1 cellular context compared by ENCODE assay signal in genomic region chr17:70190959-70191805, GRCh38.
A peak's percentile ranks its signal among the peaks of the same experiment; 100 is the strongest.
TF ChIP-seq lines count a peak whose summit lies in the region.

No MANE protein-coding gene starts in this region.

TF ChIP-seq in HEK293, 187 proteins besides CTCF, POLR2A, EP300 and RAD21 (continued from another document):
- 0 out of 2 replicates have a peak, but pooled peaks have one; percentile 43 for TF ChIP-seq ZBTB48 (tag by site-specific recombination; IDR thresholded peaks at IDR 0.05)
- TF ChIP-seq OVOL3 (tag by site-specific recombination; IDR thresholded peaks at IDR 0.05) = peak; percentile 36; the same call in 1 of the 2 replicates
- TF ChIP-seq ZNF785 (tag by site-specific recombination; IDR thresholded peaks at IDR 0.05) = no peak
- no peak for TF ChIP-seq ZNF280C (tag by site-specific recombination; IDR thresholded peaks at IDR 0.05)
- no peak for TF ChIP-seq BCL11A (tag by site-specific recombination; IDR thresholded peaks at IDR 0.05; ENCODE audit: low read depth)
- TF ChIP-seq PRDM10 (tag by site-specific recombination; IDR thresholded peaks at IDR 0.05) = peak; percentile 86
- peak; percentile 93 for TF ChIP-seq MZF1 (tag by site-specific recombination; IDR thresholded peaks at IDR 0.05; ENCODE audit: borderline replicate concordance)
- TF ChIP-seq ZNF416 (tag by site-specific recombination; IDR thresholded peaks at IDR 0.05) = no peak
- TF ChIP-seq ZNF10 (tag by site-specific recombination; IDR thresholded peaks at IDR 0.05) = peak; percentile 65; the same call in 1 of the 2 replicates
- peak; percentile 60 for TF ChIP-seq ZBTB17 (tag by site-specific recombination; IDR thresholded peaks at IDR 0.05)
- 0 out of 2 replicates have a peak, but pooled peaks have one; percentile 52 for TF ChIP-seq ZSCAN30 (tag by site-specific recombination; IDR thresholded peaks at IDR 0.05)
- TF ChIP-seq ZNF843 (tag by site-specific recombination; IDR thresholded peaks at IDR 0.05) = peak; percentile 82
- peak; percentile 47 for TF ChIP-seq KLF8 (tag by site-specific recombination; IDR thresholded peaks at IDR 0.05)
- no peak for TF ChIP-seq ZNF645 (tag by site-specific recombination; IDR thresholded peaks at IDR 0.05)
- peak; percentile 34; the same call in 1 of the 2 replicates for TF ChIP-seq ZNF366 (tag by site-specific recombination; conservative IDR thresholded peaks at IDR 0.05)
- no peak for TF ChIP-seq HOXC10 (CRISPR knock-in tag; IDR thresholded peaks at IDR 0.05)
- TF ChIP-seq PRDM4 (tag by site-specific recombination; IDR thresholded peaks at IDR 0.05) = peak; percentile 34; the same call in 1 of the 2 replicates
- peak; percentile 76 for TF ChIP-seq ZNF362 (tag by site-specific recombination; IDR thresholded peaks at IDR 0.05)
